ENCODE assay signal across 25 cellular contexts in the genomic region with DNA sequence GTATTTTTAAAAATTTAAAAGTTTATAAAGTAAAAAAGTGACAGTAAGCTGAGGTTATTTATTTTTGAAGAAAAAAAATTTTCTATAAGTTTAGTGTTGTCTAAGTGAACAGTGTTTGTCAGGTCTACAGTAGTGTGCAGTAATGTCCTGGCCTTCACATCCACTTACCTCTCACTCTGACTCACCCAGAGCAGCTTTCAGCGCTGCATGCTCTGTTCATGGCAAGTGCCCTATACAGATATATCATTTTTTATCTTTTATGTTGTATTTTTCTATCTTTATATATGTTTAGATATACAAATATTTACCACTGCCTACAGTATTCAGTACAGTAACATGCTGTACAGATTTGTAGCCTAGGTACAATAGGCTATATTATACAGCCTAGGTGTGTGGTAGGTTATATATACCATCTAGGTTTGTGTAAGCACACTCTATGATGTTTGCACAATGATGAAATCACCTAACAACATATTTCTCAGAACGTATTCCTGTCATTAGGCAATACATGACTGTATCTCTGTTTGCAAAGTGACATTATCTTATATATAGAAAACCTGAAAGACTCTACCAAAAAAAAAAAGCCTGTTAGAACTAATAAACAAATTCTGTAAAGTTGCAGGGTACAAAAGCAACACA.
"Had no signal": no experiment of that assay in that cellular context is flagged by ENCODE, and none has a peak within 500 bp of the region (broad histone marks: within the 10 kb centered on the region; RNA-seq: fewer than 3 reads in every experiment).

No MANE protein-coding gene starts in this region.

- H3K4me1 ChIP-seq: sigmoid colon, uterus had no signal

- H3K4me3 ChIP-seq: sigmoid colon, uterus had no signal

- DNase-seq: activated CD4-positive, alpha-beta T cell treated with anti-CD3 and anti-CD28 coated beads for 36 hours; activated CD4-positive, alpha-beta T cell treated with anti-CD3 and anti-CD28 coated beads, Interleukin-2, amount 50 U/mL, for 4 hours; activated CD4-positive, CD25-positive, alpha-beta regulatory T cell; activated naive CD4-positive, alpha-beta T cell; activated T-cell treated with anti-CD3 and anti-CD28 coated beads for 4 hours; activated T-cell treated with anti-CD3 and anti-CD28 coated beads, Interleukin-2, amount 50 U/mL, for 72 hours; anterior cingulate cortex; dermis blood vessel endothelial cell; effector CD4-positive, alpha-beta T cell; erythroblast; head of caudate nucleus; hippocampal formation; left cardiac atrium; mammary epithelial cell; naive B cell; nephron progenitor cell; sigmoid colon; small intestine; stimulated activated CD4-positive, alpha-beta T cell treated with anti-CD3 and anti-CD28 coated beads, Interleukin-4, amount 100 ng/mL, for 24 hours; stimulated activated naive CD8-positive, alpha-beta T cell treated with anti-CD3 and anti-CD28 coated beads, Interleukin-15, amount 100 ng/mL, for 72 hours; substantia nigra; uterus had no signal

- H3K27ac ChIP-seq: neutrophil, sigmoid colon, uterus had no signal

- H3K27me3 ChIP-seq: neutrophil, sigmoid colon, uterus had no signal

- H3K36me3 ChIP-seq: neutrophil, sigmoid colon, uterus had no signal

- H3K9me3 ChIP-seq: neutrophil, sigmoid colon had no signal

- ATAC-seq: activated CD4-positive, alpha-beta T cell treated with anti-CD3 and anti-CD28 coated beads for 36 hours; activated naive CD4-positive, alpha-beta T cell treated with anti-CD3 and anti-CD28 coated beads, Interleukin-2, amount 50 U/mL, for 72 hours; activated T-cell treated with anti-CD3 and anti-CD28 coated beads, Interleukin-2, amount 50 U/mL, for 72 hours; left cardiac atrium; stimulated activated memory B cell treated with anti-CD40 and anti-IgM and Interleukin-4, amounts not matched to agents 10 μg/mL and 1 μg/mL and 100 μg/mL, for 72 hours; stimulated activated naive CD8-positive, alpha-beta T cell treated with anti-CD3 and anti-CD28 coated beads, Interleukin-15, amount 100 ng/mL, for 72 hours had no signal
